In the genomic region with DNA sequence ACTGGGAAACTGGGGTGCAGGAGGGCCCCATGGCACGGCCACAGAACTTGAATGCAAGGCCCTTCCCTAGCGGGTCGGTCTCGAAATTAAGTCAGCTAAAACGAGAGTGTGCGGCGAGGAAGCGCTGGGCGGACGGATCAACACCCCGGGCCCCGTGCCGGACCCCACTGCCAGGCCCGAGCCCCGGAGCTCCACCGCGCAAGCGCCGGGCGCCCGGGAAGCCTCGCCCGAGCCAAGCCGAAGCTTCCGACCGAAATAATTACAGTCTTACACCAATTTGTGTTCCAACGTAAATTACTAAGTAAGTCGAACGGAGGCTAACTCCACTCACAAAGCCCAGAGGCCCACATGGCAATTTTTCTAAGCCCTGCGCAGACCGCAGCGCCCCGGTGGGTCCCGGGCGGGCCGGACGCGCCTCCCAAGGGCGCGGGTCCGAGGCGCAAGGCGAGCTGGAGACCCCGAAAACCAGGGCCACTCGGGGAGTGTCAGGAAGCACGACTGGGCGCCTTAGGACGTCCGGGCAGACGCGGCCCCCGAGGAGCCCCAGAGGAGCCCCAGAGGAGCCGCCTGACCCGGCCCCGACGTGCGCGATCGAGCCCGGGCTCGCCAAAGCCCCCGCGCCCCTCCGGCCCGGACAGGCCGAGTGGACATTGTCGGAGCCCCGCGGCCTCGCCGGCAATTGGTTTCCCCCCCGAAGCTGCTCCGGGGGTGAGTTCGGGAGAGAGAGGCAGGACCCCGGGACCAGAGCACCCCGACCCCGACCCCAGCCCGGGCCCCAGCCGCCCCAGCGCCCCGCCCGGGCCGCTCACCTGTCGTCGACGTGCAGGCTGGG, we compare ENCODE assay signal across 1 cellular context.
TF ChIP-seq lines count a peak whose summit lies in the region.

No MANE protein-coding gene starts in this region.

TF ChIP-seq in HepG2, 621 proteins besides CTCF, POLR2A, EP300 and RAD21 (continues in another document):
- TF ChIP-seq SP140L (CRISPR knock-in tag; IDR thresholded peaks at IDR 0.05; ENCODE audit: borderline replicate concordance) = no peak
- TF ChIP-seq ZNF792 (CRISPR knock-in tag; IDR thresholded peaks at IDR 0.05) = no peak
- TF ChIP-seq AGO1 (IDR thresholded peaks at IDR 0.05; ENCODE audit: low read depth, low read length, poor library complexity, severe bottlenecking) = peak; percentile 64
- peak; percentile 46; the same call in 1 of the 2 replicates for TF ChIP-seq ZNF670 (CRISPR knock-in tag; IDR thresholded peaks at IDR 0.05; ENCODE audit: borderline replicate concordance)
- peak; percentile 11; the same call in 1 of the 2 replicates for TF ChIP-seq ZNF333 (CRISPR knock-in tag; IDR thresholded peaks at IDR 0.05; ENCODE audit: borderline replicate concordance)
- no peak for TF ChIP-seq SNAPC2 (CRISPR knock-in tag; IDR thresholded peaks at IDR 0.05)
- TF ChIP-seq ZNF781 (CRISPR knock-in tag; IDR thresholded peaks at IDR 0.05; ENCODE audit: borderline replicate concordance, not compliant biosample characterization) = no peak
- TF ChIP-seq ZNF564 (CRISPR knock-in tag; IDR thresholded peaks at IDR 0.05) = no peak
- TF ChIP-seq PHF5A (CRISPR knock-in tag; IDR thresholded peaks at IDR 0.05; ENCODE audit: low read depth, unreplicated experiment) = no peak
- no peak for TF ChIP-seq ZNF331 (CRISPR knock-in tag; IDR thresholded peaks at IDR 0.05)
- TF ChIP-seq, protein P1, sequence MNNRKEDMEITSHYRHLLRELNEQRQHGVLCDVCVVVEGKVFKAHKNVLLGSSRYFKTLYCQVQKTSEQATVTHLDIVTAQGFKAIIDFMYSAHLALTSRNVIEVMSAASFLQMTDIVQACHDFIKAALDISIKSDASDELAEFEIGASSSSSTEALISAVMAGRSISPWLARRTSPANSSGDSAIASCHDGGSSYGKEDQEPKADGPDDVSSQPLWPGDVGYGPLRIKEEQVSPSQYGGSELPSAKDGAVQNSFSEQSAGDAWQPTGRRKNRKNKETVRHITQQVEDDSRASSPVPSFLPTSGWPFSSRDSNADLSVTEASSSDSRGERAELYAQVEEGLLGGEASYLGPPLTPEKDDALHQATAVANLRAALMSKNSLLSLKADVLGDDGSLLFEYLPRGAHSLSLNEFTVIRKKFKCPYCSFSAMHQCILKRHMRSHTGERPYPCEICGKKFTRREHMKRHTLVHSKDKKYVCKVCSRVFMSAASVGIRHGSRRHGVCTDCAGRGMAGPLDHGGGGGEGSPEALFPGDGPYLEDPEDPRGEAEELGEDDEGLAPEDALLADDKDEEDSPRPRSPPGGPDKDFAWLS (CRISPR knock-in tag; IDR thresholded peaks at IDR 0.05; ENCODE audit: borderline replicate concordance) = no peak
- TF ChIP-seq SRY (CRISPR knock-in tag; IDR thresholded peaks at IDR 0.05) = no peak
- 0 out of 2 replicates have a peak, but pooled peaks have one; percentile 3 for TF ChIP-seq ZNF225 (CRISPR knock-in tag; IDR thresholded peaks at IDR 0.05)
- TF ChIP-seq ZNF7 (CRISPR knock-in tag; IDR thresholded peaks at IDR 0.05) = no peak
- TF ChIP-seq AKAP8 (CRISPR knock-in tag; IDR thresholded peaks at IDR 0.05) = no peak
- TF ChIP-seq AGO2 (optimal IDR thresholded peaks at IDR 0.05; ENCODE audit: low read depth, low read length) = peak; percentile 70
- TF ChIP-seq, protein P2, sequence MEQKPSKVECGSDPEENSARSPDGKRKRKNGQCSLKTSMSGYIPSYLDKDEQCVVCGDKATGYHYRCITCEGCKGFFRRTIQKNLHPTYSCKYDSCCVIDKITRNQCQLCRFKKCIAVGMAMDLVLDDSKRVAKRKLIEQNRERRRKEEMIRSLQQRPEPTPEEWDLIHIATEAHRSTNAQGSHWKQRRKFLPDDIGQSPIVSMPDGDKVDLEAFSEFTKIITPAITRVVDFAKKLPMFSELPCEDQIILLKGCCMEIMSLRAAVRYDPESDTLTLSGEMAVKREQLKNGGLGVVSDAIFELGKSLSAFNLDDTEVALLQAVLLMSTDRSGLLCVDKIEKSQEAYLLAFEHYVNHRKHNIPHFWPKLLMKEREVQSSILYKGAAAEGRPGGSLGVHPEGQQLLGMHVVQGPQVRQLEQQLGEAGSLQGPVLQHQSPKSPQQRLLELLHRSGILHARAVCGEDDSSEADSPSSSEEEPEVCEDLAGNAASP (CRISPR knock-in tag; IDR thresholded peaks at IDR 0.05; ENCODE audit: borderline replicate concordance) = no peak
- no peak for TF ChIP-seq ZNF33A (CRISPR knock-in tag; IDR thresholded peaks at IDR 0.05; ENCODE audit: borderline replicate concordance)
- TF ChIP-seq, protein P3, sequence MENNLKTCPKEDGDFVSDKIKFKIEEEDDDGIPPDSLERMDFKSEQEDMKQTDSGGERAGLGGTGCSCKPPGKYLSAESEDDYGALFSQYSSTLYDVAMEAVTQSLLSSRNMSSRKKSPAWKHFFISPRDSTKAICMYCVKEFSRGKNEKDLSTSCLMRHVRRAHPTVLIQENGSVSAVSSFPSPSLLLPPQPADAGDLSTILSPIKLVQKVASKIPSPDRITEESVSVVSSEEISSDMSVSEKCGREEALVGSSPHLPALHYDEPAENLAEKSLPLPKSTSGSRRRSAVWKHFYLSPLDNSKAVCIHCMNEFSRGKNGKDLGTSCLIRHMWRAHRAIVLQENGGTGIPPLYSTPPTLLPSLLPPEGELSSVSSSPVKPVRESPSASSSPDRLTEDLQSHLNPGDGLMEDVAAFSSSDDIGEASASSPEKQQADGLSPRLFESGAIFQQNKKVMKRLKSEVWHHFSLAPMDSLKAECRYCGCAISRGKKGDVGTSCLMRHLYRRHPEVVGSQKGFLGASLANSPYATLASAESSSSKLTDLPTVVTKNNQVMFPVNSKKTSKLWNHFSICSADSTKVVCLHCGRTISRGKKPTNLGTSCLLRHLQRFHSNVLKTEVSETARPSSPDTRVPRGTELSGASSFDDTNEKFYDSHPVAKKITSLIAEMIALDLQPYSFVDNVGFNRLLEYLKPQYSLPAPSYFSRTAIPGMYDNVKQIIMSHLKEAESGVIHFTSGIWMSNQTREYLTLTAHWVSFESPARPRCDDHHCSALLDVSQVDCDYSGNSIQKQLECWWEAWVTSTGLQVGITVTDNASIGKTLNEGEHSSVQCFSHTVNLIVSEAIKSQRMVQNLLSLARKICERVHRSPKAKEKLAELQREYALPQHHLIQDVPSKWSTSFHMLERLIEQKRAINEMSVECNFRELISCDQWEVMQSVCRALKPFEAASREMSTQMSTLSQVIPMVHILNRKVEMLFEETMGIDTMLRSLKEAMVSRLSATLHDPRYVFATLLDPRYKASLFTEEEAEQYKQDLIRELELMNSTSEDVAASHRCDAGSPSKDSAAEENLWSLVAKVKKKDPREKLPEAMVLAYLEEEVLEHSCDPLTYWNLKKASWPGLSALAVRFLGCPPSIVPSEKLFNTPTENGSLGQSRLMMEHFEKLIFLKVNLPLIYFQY (CRISPR knock-in tag; IDR thresholded peaks at IDR 0.05; ENCODE audit: borderline replicate concordance) = no peak
- no peak for TF ChIP-seq FOSL1 (CRISPR knock-in tag; IDR thresholded peaks at IDR 0.05; ENCODE audit: borderline replicate concordance)
- TF ChIP-seq FOXP1 (IDR thresholded peaks at IDR 0.05) = no peak
- no peak for TF ChIP-seq FOXP1 (CRISPR knock-in tag; IDR thresholded peaks at IDR 0.05)
- TF ChIP-seq RARA (CRISPR knock-in tag; IDR thresholded peaks at IDR 0.05) = no peak
- TF ChIP-seq, protein P4, sequence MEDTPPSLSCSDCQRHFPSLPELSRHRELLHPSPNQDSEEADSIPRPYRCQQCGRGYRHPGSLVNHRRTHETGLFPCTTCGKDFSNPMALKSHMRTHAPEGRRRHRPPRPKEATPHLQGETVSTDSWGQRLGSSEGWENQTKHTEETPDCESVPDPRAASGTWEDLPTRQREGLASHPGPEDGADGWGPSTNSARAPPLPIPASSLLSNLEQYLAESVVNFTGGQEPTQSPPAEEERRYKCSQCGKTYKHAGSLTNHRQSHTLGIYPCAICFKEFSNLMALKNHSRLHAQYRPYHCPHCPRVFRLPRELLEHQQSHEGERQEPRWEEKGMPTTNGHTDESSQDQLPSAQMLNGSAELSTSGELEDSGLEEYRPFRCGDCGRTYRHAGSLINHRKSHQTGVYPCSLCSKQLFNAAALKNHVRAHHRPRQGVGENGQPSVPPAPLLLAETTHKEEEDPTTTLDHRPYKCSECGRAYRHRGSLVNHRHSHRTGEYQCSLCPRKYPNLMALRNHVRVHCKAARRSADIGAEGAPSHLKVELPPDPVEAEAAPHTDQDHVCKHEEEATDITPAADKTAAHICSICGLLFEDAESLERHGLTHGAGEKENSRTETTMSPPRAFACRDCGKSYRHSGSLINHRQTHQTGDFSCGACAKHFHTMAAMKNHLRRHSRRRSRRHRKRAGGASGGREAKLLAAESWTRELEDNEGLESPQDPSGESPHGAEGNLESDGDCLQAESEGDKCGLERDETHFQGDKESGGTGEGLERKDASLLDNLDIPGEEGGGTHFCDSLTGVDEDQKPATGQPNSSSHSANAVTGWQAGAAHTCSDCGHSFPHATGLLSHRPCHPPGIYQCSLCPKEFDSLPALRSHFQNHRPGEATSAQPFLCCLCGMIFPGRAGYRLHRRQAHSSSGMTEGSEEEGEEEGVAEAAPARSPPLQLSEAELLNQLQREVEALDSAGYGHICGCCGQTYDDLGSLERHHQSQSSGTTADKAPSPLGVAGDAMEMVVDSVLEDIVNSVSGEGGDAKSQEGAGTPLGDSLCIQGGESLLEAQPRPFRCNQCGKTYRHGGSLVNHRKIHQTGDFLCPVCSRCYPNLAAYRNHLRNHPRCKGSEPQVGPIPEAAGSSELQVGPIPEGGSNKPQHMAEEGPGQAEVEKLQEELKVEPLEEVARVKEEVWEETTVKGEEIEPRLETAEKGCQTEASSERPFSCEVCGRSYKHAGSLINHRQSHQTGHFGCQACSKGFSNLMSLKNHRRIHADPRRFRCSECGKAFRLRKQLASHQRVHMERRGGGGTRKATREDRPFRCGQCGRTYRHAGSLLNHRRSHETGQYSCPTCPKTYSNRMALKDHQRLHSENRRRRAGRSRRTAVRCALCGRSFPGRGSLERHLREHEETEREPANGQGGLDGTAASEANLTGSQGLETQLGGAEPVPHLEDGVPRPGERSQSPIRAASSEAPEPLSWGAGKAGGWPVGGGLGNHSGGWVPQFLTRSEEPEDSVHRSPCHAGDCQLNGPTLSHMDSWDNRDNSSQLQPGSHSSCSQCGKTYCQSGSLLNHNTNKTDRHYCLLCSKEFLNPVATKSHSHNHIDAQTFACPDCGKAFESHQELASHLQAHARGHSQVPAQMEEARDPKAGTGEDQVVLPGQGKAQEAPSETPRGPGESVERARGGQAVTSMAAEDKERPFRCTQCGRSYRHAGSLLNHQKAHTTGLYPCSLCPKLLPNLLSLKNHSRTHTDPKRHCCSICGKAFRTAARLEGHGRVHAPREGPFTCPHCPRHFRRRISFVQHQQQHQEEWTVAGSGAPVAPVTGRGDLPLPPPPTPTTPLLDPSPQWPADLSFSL (CRISPR knock-in tag; IDR thresholded peaks at IDR 0.05) = no peak
- peak; percentile 16; the same call in 1 of the 2 replicates for TF ChIP-seq KDM5A (IDR thresholded peaks at IDR 0.05; ENCODE audit: borderline replicate concordance, low read length)
- TF ChIP-seq POLR2AphosphoS2 (IDR thresholded peaks at IDR 0.05; ENCODE audit: low read depth, low read length) = no peak
- TF ChIP-seq KAT8 (CRISPR knock-in tag; IDR thresholded peaks at IDR 0.05) = no peak
- no peak for TF ChIP-seq ATF1 (CRISPR knock-in tag; IDR thresholded peaks at IDR 0.05)
- 0 out of 2 replicates have a peak, but pooled peaks have one; percentile 32 for TF ChIP-seq PHF20 (CRISPR knock-in tag; IDR thresholded peaks at IDR 0.05)
- TF ChIP-seq SIX1 (CRISPR knock-in tag; IDR thresholded peaks at IDR 0.05; ENCODE audit: borderline replicate concordance) = no peak
- TF ChIP-seq HNRNPLL (IDR thresholded peaks at IDR 0.05; ENCODE audit: low read depth, low read length, poor library complexity, severe bottlenecking) = peak; percentile 34
- TF ChIP-seq, protein P5, sequence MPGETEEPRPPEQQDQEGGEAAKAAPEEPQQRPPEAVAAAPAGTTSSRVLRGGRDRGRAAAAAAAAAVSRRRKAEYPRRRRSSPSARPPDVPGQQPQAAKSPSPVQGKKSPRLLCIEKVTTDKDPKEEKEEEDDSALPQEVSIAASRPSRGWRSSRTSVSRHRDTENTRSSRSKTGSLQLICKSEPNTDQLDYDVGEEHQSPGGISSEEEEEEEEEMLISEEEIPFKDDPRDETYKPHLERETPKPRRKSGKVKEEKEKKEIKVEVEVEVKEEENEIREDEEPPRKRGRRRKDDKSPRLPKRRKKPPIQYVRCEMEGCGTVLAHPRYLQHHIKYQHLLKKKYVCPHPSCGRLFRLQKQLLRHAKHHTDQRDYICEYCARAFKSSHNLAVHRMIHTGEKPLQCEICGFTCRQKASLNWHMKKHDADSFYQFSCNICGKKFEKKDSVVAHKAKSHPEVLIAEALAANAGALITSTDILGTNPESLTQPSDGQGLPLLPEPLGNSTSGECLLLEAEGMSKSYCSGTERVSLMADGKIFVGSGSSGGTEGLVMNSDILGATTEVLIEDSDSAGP (CRISPR knock-in tag; IDR thresholded peaks at IDR 0.05; ENCODE audit: borderline replicate concordance) = 0 out of 2 replicates have a peak, but pooled peaks have one; percentile 18
- no peak for TF ChIP-seq BORCS8-MEF2B (CRISPR knock-in tag; IDR thresholded peaks at IDR 0.05)
- no peak for TF ChIP-seq MLLT10 (CRISPR knock-in tag; IDR thresholded peaks at IDR 0.05)
- TF ChIP-seq, protein P6, sequence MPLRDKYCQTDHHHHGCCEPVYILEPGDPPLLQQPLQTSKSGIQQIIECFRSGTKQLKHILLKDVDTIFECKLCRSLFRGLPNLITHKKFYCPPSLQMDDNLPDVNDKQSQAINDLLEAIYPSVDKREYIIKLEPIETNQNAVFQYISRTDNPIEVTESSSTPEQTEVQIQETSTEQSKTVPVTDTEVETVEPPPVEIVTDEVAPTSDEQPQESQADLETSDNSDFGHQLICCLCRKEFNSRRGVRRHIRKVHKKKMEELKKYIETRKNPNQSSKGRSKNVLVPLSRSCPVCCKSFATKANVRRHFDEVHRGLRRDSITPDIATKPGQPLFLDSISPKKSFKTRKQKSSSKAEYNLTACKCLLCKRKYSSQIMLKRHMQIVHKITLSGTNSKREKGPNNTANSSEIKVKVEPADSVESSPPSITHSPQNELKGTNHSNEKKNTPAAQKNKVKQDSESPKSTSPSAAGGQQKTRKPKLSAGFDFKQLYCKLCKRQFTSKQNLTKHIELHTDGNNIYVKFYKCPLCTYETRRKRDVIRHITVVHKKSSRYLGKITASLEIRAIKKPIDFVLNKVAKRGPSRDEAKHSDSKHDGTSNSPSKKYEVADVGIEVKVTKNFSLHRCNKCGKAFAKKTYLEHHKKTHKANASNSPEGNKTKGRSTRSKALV (CRISPR knock-in tag; IDR thresholded peaks at IDR 0.05) = peak; percentile 53
- TF ChIP-seq KDM5B (CRISPR knock-in tag; IDR thresholded peaks at IDR 0.05; ENCODE audit: borderline replicate concordance) = peak; percentile 34
- no peak for TF ChIP-seq CHD2 (IDR thresholded peaks at IDR 0.05; ENCODE audit: low read depth, low read length)
- TF ChIP-seq, protein P7, sequence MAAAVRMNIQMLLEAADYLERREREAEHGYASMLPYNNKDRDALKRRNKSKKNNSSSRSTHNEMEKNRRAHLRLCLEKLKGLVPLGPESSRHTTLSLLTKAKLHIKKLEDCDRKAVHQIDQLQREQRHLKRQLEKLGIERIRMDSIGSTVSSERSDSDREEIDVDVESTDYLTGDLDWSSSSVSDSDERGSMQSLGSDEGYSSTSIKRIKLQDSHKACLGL (CRISPR knock-in tag; IDR thresholded peaks at IDR 0.05) = peak; percentile 50; the same call in 1 of the 2 replicates
